Comparison of ENCODE assay signal across 25 cellular contexts in the genomic region with DNA sequence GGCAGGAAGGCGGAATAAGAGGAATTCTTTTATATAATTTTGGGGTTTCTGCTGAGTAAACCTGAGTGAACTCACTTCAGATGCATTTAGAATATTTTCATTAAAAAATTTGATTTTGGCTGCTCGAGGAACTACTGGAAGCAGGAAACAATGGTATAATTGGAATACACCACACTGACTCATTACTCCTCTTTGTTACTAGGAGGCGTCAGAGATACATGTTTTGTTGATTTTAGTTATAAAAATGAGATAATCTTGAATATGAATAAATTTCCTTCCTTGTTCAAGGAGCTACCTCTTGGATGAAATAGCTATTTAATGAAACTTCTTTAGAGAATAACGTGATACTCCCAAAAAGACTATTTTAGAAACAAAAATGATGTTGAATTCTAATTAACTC.
"Had no signal": no experiment of that assay in that cellular context is flagged by ENCODE, and none has a peak within 500 bp of the region (broad histone marks: within the 10 kb centered on the region; RNA-seq: fewer than 3 reads in every experiment).

No MANE protein-coding gene starts in this region.

- H3K27me3 ChIP-seq: MG63, Peyer's patch, SJSA1 had no signal

- H3K9me3 ChIP-seq: MG63, Peyer's patch, SJSA1 had no signal

- H3K4me3 ChIP-seq: MG63, PC-9, Peyer's patch, SJSA1, SK-N-MC had no signal

- H3K4me2 ChIP-seq: PC-9 had no signal

- FAIRE-seq: HepG2 had no signal

- H3K27ac ChIP-seq: PC-9, Peyer's patch, SJSA1, SK-N-MC had no signal

- H3K4me1 ChIP-seq: Peyer's patch, SJSA1 had no signal

- H3K36me3 ChIP-seq: SJSA1 had no signal

- H2AFZ ChIP-seq: PC-9 had no signal

- ATAC-seq: HepG2 had no signal

- DNase-seq: IMR-90, Karpas-422, KG1, MG63, NCI-H1092, NCI-H1105 treated with DMSO at 0.1 percent for 48 hours, NCI-H1417 treated with DMSO at 0.1 percent for 48 hours, NCI-H146, NCI-H1694 treated with DMSO at 0.1 percent for 48 hours, NCI-H1930, NCI-H2081, NCI-H2107, NCI-H2227 treated with DMSO at 0.1 percent for 48 hours, NCI-H524, NCI-H69, NCI-H774, OCI-M1, PC-9, Peyer's patch, Right ventricle myocardium superior, RPMI8226, SIG-M5 had no signal
